ENCODE assay signal across 24 cellular contexts in genomic region chr1:226586650-226587443, GRCh38. TPM values are rescaled to one million over a fixed set of nuclear protein-coding genes. Genes with fewer than 3 reads are reported as not detected.
"Had no signal": no experiment of that assay in that cellular context is flagged by ENCODE, and none has a peak within 500 bp of the region (broad histone marks: within the 10 kb centered on the region; RNA-seq: fewer than 3 reads in every experiment).

No MANE protein-coding gene starts in this region.

- DNase-seq: effector memory CD8-positive, alpha-beta T cell; esophagus squamous epithelium; foreskin keratinocyte; head of caudate nucleus; left cardiac atrium; natural killer cell; retina; right lobe of liver; stimulated activated CD4-positive, alpha-beta T cell treated with anti-CD3 and anti-CD28 coated beads, Interleukin-15, amount 100 ng/mL, for 24 hours; stimulated activated CD4-positive, alpha-beta T cell treated with anti-CD3 and anti-CD28 coated beads, Interleukin-1b, Interleukin-23, amount 100 ng/mL, for 48 hours; stimulated activated CD4-positive, alpha-beta T cell treated with anti-CD3 and anti-CD28 coated beads, Interleukin-4, amount 100 ng/mL, for 24 hours; testis; upper lobe of right lung had no signal

- H3K27me3 ChIP-seq: esophagus squamous epithelium, hepatocyte, right lobe of liver, testis, tibial nerve, upper lobe of right lung, vagina had no signal

- H3K27ac ChIP-seq: epithelial cell of prostate, esophagus squamous epithelium, foreskin keratinocyte, hepatocyte, parathyroid adenoma, prostate gland, right lobe of liver, testis, tibial nerve, upper lobe of right lung, vagina had no signal

- H3K9me3 Mint-ChIP-seq: dendritic cell treated with granulocyte-macrophage colony-stimulating factor and Interleukin-4, amounts not matched to agents 40 ng/mL and 50 ng/mL, for 4 days; effector memory CD8-positive, alpha-beta T cell; natural killer cell; stimulated activated memory B cell treated with anti-CD40 and anti-IgM and Interleukin-4, amounts not matched to agents 10 μg/mL and 1 μg/mL and 100 μg/mL, for 72 hours; stimulated activated naive CD8-positive, alpha-beta T cell treated with anti-CD3 and anti-CD28 coated beads, Interleukin-15, Interleukin-2, amounts not matched to agents 100 ng/mL and 50 ng/mL, for 24 hours had no signal

- H3K9me3 ChIP-seq: esophagus squamous epithelium, prostate gland, right lobe of liver, testis, tibial nerve, upper lobe of right lung, vagina had no signal

- FAIRE-seq: colon had no signal

- H3K4me3 Mint-ChIP-seq: dendritic cell treated with granulocyte-macrophage colony-stimulating factor and Interleukin-4, amounts not matched to agents 40 ng/mL and 50 ng/mL, for 4 days; effector memory CD8-positive, alpha-beta T cell; natural killer cell; stimulated activated memory B cell treated with anti-CD40 and anti-IgM and Interleukin-4, amounts not matched to agents 10 μg/mL and 1 μg/mL and 100 μg/mL, for 72 hours; stimulated activated naive CD8-positive, alpha-beta T cell treated with anti-CD3 and anti-CD28 coated beads, Interleukin-15, Interleukin-2, amounts not matched to agents 100 ng/mL and 50 ng/mL, for 24 hours had no signal

- H3K9ac ChIP-seq: parathyroid adenoma had no signal

- H3K27me3 Mint-ChIP-seq: dendritic cell treated with granulocyte-macrophage colony-stimulating factor and Interleukin-4, amounts not matched to agents 40 ng/mL and 50 ng/mL, for 4 days; stimulated activated naive CD8-positive, alpha-beta T cell treated with anti-CD3 and anti-CD28 coated beads, Interleukin-15, Interleukin-2, amounts not matched to agents 100 ng/mL and 50 ng/mL, for 24 hours had no signal

- H2AFZ ChIP-seq: hepatocyte, parathyroid adenoma had no signal

- H3K36me3 ChIP-seq: esophagus squamous epithelium, prostate gland, right lobe of liver, tibial nerve, upper lobe of right lung, vagina had no signal

- H3K4me1 ChIP-seq: foreskin keratinocyte, parathyroid adenoma, prostate gland, right lobe of liver, upper lobe of right lung, vagina had no signal

- H3K4me2 ChIP-seq: hepatocyte had no signal

- H3K27ac Mint-ChIP-seq: dendritic cell treated with granulocyte-macrophage colony-stimulating factor and Interleukin-4, amounts not matched to agents 40 ng/mL and 50 ng/mL, for 4 days; effector memory CD8-positive, alpha-beta T cell; natural killer cell; stimulated activated memory B cell treated with anti-CD40 and anti-IgM and Interleukin-4, amounts not matched to agents 10 μg/mL and 1 μg/mL and 100 μg/mL, for 72 hours; stimulated activated naive CD8-positive, alpha-beta T cell treated with anti-CD3 and anti-CD28 coated beads, Interleukin-15, Interleukin-2, amounts not matched to agents 100 ng/mL and 50 ng/mL, for 24 hours had no signal

- H3K4me1 Mint-ChIP-seq: natural killer cell; stimulated activated memory B cell treated with anti-CD40 and anti-IgM and Interleukin-4, amounts not matched to agents 10 μg/mL and 1 μg/mL and 100 μg/mL, for 72 hours had no signal

- H3K4me3 ChIP-seq: esophagus squamous epithelium, hepatocyte, prostate gland, right lobe of liver, testis, tibial nerve, upper lobe of right lung, vagina had no signal

- H3K36me3 Mint-ChIP-seq: natural killer cell; stimulated activated memory B cell treated with anti-CD40 and anti-IgM and Interleukin-4, amounts not matched to agents 10 μg/mL and 1 μg/mL and 100 μg/mL, for 72 hours had no signal

RNA-seq across cellular contexts. Expression of gene STUM, which starts 38.3 kb away (rescaled TPM):
- total RNA-seq: foreskin keratinocyte, mononuclear cell, natural killer cell had no signal
- polyA plus RNA-seq: foreskin keratinocyte, hepatocyte had no signal
